8 cellular contexts compared by ENCODE assay signal in genomic region chr2:128313076-128313836, GRCh38. TPM values are rescaled to one million over a fixed set of nuclear protein-coding genes. Genes with fewer than 3 reads are reported as not detected.
DNase-seq lines count a peak whose midpoint lies in the region; ATAC-seq and TF ChIP-seq lines count a peak whose summit lies in the region.

No MANE protein-coding gene starts in this region.

- H3K4me3 ChIP-seq in BLaER1 treated with 17β-estradiol and CSF1 and Interleukin-3, amounts not matched to agents 10 nM and 100 nM, result no peak overlapping the region; a peak in 1 of 20 replicates

- H3K9me3 ChIP-seq in BLaER1 treated with 17β-estradiol and CSF1 and Interleukin-3, amounts not matched to agents 10 nM and 100 nM (replicated peaks in 1 of 11), result no peaks in the 10 kb centered on the region

- peaks cover 41 to 96% (median 73%) of the 10 kb centered on the region in 10 experiments for H3K4me1 ChIP-seq in BLaER1 treated with 17β-estradiol and CSF1 and Interleukin-3, amounts not matched to agents 10 nM and 100 nM

- H3K27ac Mint-ChIP-seq in HFFc6 (no peak overlapping the region; the same call in 1 of the 2 replicates), memory B cell (no peak overlapping the region)

- H3K9ac ChIP-seq in BLaER1 treated with 17β-estradiol and CSF1 and Interleukin-3, amounts not matched to agents 10 nM and 100 nM, result peak overlapping the region in 5 of 11 experiments; percentile 1 to 49 (median 15); a peak in 4 of 22 replicates

- H4K20me1 ChIP-seq in BLaER1 treated with 17β-estradiol and CSF1 and Interleukin-3, amounts not matched to agents 10 nM and 100 nM, result peaks cover 96 to 100% (median 98%) of the 10 kb centered on the region in 11 experiments

- peak overlapping the region; percentile 21 to 100 (median 97); a peak in 18 of 22 replicates for H3K4me2 ChIP-seq in BLaER1 treated with 17β-estradiol and CSF1 and Interleukin-3, amounts not matched to agents 10 nM and 100 nM

- no peak overlapping the region for H3K4me3 Mint-ChIP-seq in HFFc6
- H3K4me3 Mint-ChIP-seq in memory B cell, result peak overlapping the region; percentile 24

- in situ Hi-C loops in G401 (cut with HindIII; ENCODE audit: low sequenced_read_pairs), result no loop called here

- CTCF ChIA-PET in GM10248 (lab: Yijun Ruan, JAX), result no interaction called here

- H3K4me1 Mint-ChIP-seq in HFFc6 (ENCODE audit: low read depth), result peaks cover 31% of the 10 kb centered on the region
- H3K4me1 Mint-ChIP-seq in memory B cell, result peaks cover 42% of the 10 kb centered on the region

- H3K27me3 Mint-ChIP-seq in HFFc6 (ENCODE audit: insufficient read depth) (peaks cover 2% of the 10 kb centered on the region; the same call in 1 of the 2 replicates), memory B cell (no peaks in the 10 kb centered on the region)

- DNase-seq in HFFc6 (peak; percentile 28), astrocyte of the hippocampus (ENCODE audit: low read depth, low spot score) (peak; percentile 67), memory B cell (ENCODE audit: low spot score in 2 of 2) (no peak), G401 (ENCODE audit: low spot score) (no peak), GM10248 (ENCODE audit: extremely low spot score) (no peak)

- H3K36me3 ChIP-seq in BLaER1 treated with 17β-estradiol and CSF1 and Interleukin-3, amounts not matched to agents 10 nM and 100 nM, result peaks cover 0 to 37% (median 5%) of the 10 kb centered on the region in 11 experiments; a peak in 8 of 22 replicates

- no peaks in the 10 kb centered on the region; the same call in 1 of the 2 replicates for H3K36me3 Mint-ChIP-seq in HFFc6 (ENCODE audit: low read depth)
- H3K36me3 Mint-ChIP-seq in memory B cell, result peaks cover 11% of the 10 kb centered on the region

- H3K9me3 Mint-ChIP-seq in HFFc6 (no peaks in the 10 kb centered on the region), memory B cell (no peaks in the 10 kb centered on the region)

- H3K27ac ChIP-seq in BLaER1 treated with 17β-estradiol and CSF1 and Interleukin-3, amounts not matched to agents 10 nM and 100 nM, result no peak overlapping the region

- POLR2A ChIA-PET in GM10248 (lab: Yijun Ruan, JAX), result no interaction called here

- peaks cover 0 to 15% (median 0%) of the 10 kb centered on the region in 11 experiments; a peak in 7 of 22 replicates for H3K27me3 ChIP-seq in BLaER1 treated with 17β-estradiol and CSF1 and Interleukin-3, amounts not matched to agents 10 nM and 100 nM

- TF ChIP-seq CTCF in HFFc6 (IDR thresholded peaks at IDR 0.05), result peak; percentile 69
- no peak for TF ChIP-seq CTCF in GM10248 (IDR thresholded peaks at IDR 0.05; ENCODE audit: control extremely low read depth, extremely low read depth, low read depth, missing control alignments)

- no peak for ATAC-seq in memory B cell (ENCODE audit: low read depth)
- ATAC-seq in GM21447 (IDR thresholded peaks at IDR 0.05; ENCODE audit: unreplicated experiment), result no peak
- ATAC-seq in HG03457 (IDR thresholded peaks at IDR 0.05; ENCODE audit: unreplicated experiment), result no peak

RNA-seq across cellular contexts. Expression of gene HS6ST1, which starts 5.4 kb away (rescaled TPM):
- total RNA-seq in HFFc6 (2021; fragmentation: NEBNext Ultra II Directional; extraction: Animal tissue kit (Norgen Biotek cat#: 25700)), result 10 to 100 TPM; 18.5 to 27.2 (median 24.3) TPM
- total RNA-seq in G401 (2014; rRNA removed; shearing (Covaris generic)), result 45.2 and 45.4 TPM in 2 replicates

Comparison
In these comparisons a context has a peak if more than half of its experiments do, and no peak if none do; other contexts are left out.
1. DNase-seq: peak in HFFc6 (single experiment) and astrocyte of the hippocampus (single experiment); none in memory B cell (0 of 2), G401 (single experiment) and GM10248 (single experiment).